ENCODE assay signal across 8 cellular contexts in the genomic region with DNA sequence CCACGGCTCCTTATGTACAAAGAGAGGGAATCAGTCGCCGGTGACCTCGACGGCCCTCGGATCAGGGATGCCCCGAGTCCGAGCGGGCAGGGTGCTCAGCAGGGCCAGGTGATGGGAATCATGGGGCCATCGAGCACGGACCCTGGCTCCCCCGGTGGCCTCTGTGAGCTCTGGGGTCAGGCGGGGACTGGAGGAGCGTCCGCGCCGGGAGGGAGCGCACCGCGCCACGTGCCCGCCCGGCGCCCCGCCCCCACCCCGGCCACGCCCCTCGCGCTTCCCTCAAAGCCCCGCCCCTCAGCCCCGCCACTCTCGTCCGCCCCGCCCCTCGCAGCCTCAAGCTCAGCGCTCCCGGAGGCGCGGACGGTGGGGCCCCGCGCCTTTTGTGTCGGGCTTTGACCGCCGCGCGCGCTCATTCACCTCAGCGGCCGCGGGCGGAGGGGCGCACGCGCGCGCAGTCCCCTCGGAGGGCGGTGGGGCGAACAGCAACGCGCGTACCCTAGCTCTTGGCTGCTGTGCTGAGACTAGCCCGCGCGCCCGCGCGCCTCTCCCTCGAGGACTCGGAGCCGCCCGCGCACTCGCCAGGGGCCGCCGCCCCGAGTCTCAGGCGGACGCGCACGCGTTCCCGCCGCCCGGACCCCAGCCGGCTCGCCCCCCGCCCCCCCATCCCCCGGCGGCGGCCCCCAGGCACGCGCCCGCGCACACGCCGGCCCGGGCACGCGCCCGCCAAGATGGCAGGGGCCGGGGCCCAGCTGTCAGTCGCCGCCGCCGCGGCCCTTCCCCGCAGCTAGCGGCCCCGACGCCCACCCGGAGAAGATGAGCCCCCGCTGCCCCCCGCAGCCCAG.
A peak's percentile ranks its signal among the peaks of the same experiment; 100 is the strongest.
DNase-seq lines count a peak whose midpoint lies in the region; ATAC-seq and TF ChIP-seq lines count a peak whose summit lies in the region.

No MANE protein-coding gene starts in this region.

- no peaks in the 10 kb centered on the region for H3K4me1 ChIP-seq in endodermal cell (ENCODE audit: control insufficient read depth, insufficient read depth, low read length)
- H3K4me1 ChIP-seq in mesodermal cell (ENCODE audit: control insufficient read depth, insufficient read depth, low read length, poor library complexity, severe bottlenecking), result no peaks in the 10 kb centered on the region

- peaks cover 18% of the 10 kb centered on the region for H3K9me3 Mint-ChIP-seq in endodermal cell

- DNase-seq in A172 (ENCODE audit: low spot score) (peak; percentile 41), NCI-H82 (lab: John Stamatoyannopoulos, UW) (peak; percentile 92), endodermal cell (peak; percentile 95)
- DNase-seq in activated CD8-positive, alpha-beta memory T cell treated with anti-CD3 and anti-CD28 coated beads, Interleukin-2, amount 50 U/mL, for 1 hour (ENCODE audit: extremely low read depth), result peak; percentile 53
- peak; percentile 70 for DNase-seq in stimulated activated CD8-positive, alpha-beta memory T cell treated with anti-CD3 and anti-CD28 coated beads, Interleukin-12 subunit alpha, Interleukin-12 subunit beta, amount 100 ng/mL, for 4 hours (ENCODE audit: low read depth)

- ATAC-seq in GM18867 (IDR thresholded peaks at IDR 0.05; ENCODE audit: unreplicated experiment), result peak; percentile 54
- ATAC-seq in HG03460 (IDR thresholded peaks at IDR 0.05; ENCODE audit: unreplicated experiment), result peak; percentile 58

- peak overlapping the region; percentile 86 for H3K27ac ChIP-seq in endodermal cell (ENCODE audit: low read depth, low read length)
- peak overlapping the region; percentile 69 for H3K27ac ChIP-seq in mesodermal cell (ENCODE audit: low read depth, low read length, severe bottlenecking)

- peaks cover 28% of the 10 kb centered on the region for H3K27me3 ChIP-seq in endodermal cell (ENCODE audit: control insufficient read depth, insufficient read depth, low read length, poor library complexity, severe bottlenecking)

- H3K9me3 ChIP-seq in endodermal cell (ENCODE audit: control insufficient read depth, low read length) (peaks cover 16% of the 10 kb centered on the region), mesodermal cell (ENCODE audit: control insufficient read depth, low read length) (peaks cover 19% of the 10 kb centered on the region)

- no peak overlapping the region for H3K27ac Mint-ChIP-seq in endodermal cell

- WGBS in endodermal cell (ENCODE audit: insufficient coverage in 1 of 2, insufficient read length in 1 of 2), 2 experiments, result 3% methylated on average over 41 to 115 of the region's 115 CpGs
- 0 to 9% methylated on average over 32 to 52 of the region's 115 CpGs for WGBS in mesodermal cell (ENCODE audit: insufficient coverage in 2 of 2), 2 experiments

- H3K36me3 ChIP-seq in endodermal cell (ENCODE audit: control insufficient read depth, insufficient read depth, low read length), result peaks cover 5% of the 10 kb centered on the region
- peaks cover 3% of the 10 kb centered on the region for H3K36me3 ChIP-seq in mesodermal cell (ENCODE audit: control insufficient read depth, insufficient read depth, low read length)

- H3K27me3 Mint-ChIP-seq in endodermal cell (ENCODE audit: insufficient read depth), result peaks cover 49% of the 10 kb centered on the region

- peaks cover 5% of the 10 kb centered on the region for H3K36me3 Mint-ChIP-seq in endodermal cell (ENCODE audit: low read depth)

- no peak overlapping the region for H3K9ac ChIP-seq in endodermal cell (ENCODE audit: extremely low read depth, low read length, poor library complexity, severe bottlenecking)

- H3K4me3 ChIP-seq in endodermal cell (ENCODE audit: low read length) (peak overlapping the region; percentile 66), mesodermal cell (ENCODE audit: extremely low read depth, insufficient read depth, low read length, poor library complexity, severe bottlenecking) (peak overlapping the region; percentile 84)

- no peak for TF ChIP-seq CTCF in endodermal cell (conservative IDR thresholded peaks at IDR 0.05)

- H3K4me1 Mint-ChIP-seq in endodermal cell, result peaks cover 7% of the 10 kb centered on the region

- peak overlapping the region; percentile 80 for H3K4me3 Mint-ChIP-seq in endodermal cell

Comparison
In these comparisons a context has a peak if more than half of its experiments do, and no peak if none do; other contexts are left out.
1. Peak in every context shown above with its lines: DNase-seq, ATAC-seq, H3K4me3 ChIP-seq and H3K27ac ChIP-seq.
2. DNase-seq: peak in every context shown above with its lines; median percentile 95 in endodermal cell; 92 in NCI-H82; 70 in stimulated activated CD8-positive, alpha-beta memory T cell treated with anti-CD3 and anti-CD28 coated beads, Interleukin-12 subunit alpha, Interleukin-12 subunit beta, amount 100 ng/mL, for 4 hours; 53 in activated CD8-positive, alpha-beta memory T cell treated with anti-CD3 and anti-CD28 coated beads, Interleukin-2, amount 50 U/mL, for 1 hour; 41 in A172.